19 cellular contexts compared by ENCODE assay signal in the genomic region with DNA sequence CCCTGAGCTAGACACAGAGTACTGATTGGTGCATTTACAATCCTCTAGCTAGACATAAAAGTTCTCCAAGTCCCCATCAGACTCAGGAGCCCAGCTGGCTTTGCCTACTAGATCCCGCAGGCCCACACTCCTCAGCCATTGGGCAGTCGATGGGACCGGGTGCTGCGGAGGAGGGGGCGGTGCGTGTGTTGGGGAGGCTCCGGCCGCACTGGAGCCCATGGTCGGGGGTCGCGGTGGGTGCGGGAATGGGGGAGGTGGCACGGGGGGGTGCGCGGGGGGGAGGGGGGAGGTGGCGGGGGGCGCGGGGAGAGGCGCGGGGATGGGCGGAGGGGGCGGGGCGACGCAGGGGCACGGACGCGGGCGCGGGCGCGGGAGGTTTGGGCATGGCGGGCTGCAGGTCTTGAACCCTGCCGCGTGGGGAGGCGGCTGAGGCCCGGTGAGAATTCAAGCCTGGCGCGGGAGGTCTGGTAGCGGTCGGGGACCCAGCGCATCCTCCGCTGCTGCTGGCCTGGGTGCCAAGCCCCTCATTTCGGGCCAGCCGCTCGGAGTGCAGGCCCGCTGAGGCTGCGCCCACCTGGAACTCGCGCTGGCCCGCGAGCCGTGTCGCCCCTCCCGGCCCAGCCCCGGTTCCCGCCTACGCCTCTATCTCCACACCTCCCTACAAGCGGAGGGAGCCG.
DNase-seq lines count a peak whose midpoint lies in the region; ATAC-seq and TF ChIP-seq lines count a peak whose summit lies in the region.
"Had no signal": no experiment of that assay in that cellular context is flagged by ENCODE, and none has a peak within 500 bp of the region (broad histone marks: within the 10 kb centered on the region; RNA-seq: fewer than 3 reads in every experiment).

No MANE protein-coding gene starts in this region.

- H3K9me3 ChIP-seq in SK-N-SH (no peaks in the 10 kb centered on the region), neuronal stem cell (replicated peaks in 1 of 2; ENCODE audit: control insufficient read depth in 2 of 2, insufficient read depth in 1 of 2, low read depth in 1 of 2, low read length in 2 of 2) (no peaks in the 10 kb centered on the region), upper lobe of right lung (no peaks in the 10 kb centered on the region)
- H3K9me3 ChIP-seq: A549 had no signal

- no peak overlapping the region for H4K91ac ChIP-seq in neuronal stem cell (ENCODE audit: low read depth, low read length, poor library complexity)

- no peak overlapping the region for H2BK120ac ChIP-seq in neuronal stem cell (ENCODE audit: low read depth, low read length)

- H3K4me2 ChIP-seq in SK-N-SH (no peak overlapping the region), neuronal stem cell (ENCODE audit: insufficient read depth, low read length, poor library complexity, severe bottlenecking) (no peak overlapping the region)
- H3K4me2 ChIP-seq: A549 had no signal

- peaks cover 8 to 32% (median 22%) of the 10 kb centered on the region in 7 donors for H3K9me3 Mint-ChIP-seq in CD14-positive monocyte

- no peaks in the 10 kb centered on the region for H3K79me1 ChIP-seq in neuronal stem cell (ENCODE audit: low read depth, low read length)

- no peaks in the 10 kb centered on the region for H3K4me1 Mint-ChIP-seq in CD14-positive monocyte
- H3K4me1 Mint-ChIP-seq: CD4-positive, alpha-beta memory T cell; H9 had no signal

- H3K9ac ChIP-seq in SK-N-SH (no peak overlapping the region), neuronal stem cell (ENCODE audit: low read depth, low read length, poor library complexity) (no peak overlapping the region)

- H3K36me3 ChIP-seq in SK-N-SH (replicated peaks in 1 of 2; ENCODE audit: control insufficient read depth in 1 of 2, insufficient read depth in 2 of 2, low read length in 1 of 2) = no peaks in the 10 kb centered on the region
- H3K36me3 ChIP-seq in neuronal stem cell (replicated peaks in 1 of 2; ENCODE audit: control insufficient read depth in 2 of 2, insufficient read depth in 2 of 2, low read length in 2 of 2) = no peaks in the 10 kb centered on the region
- no peaks in the 10 kb centered on the region for H3K36me3 ChIP-seq in upper lobe of right lung

- H3K27ac Mint-ChIP-seq in CD14-positive monocyte = no peak overlapping the region
- H3K27ac Mint-ChIP-seq: CD4-positive, alpha-beta memory T cell; H9; IgD-negative memory B cell had no signal

- H3K9me2 ChIP-seq in SK-N-SH = no peaks in the 10 kb centered on the region

- no peaks in the 10 kb centered on the region for H3K79me2 ChIP-seq in SK-N-SH (ENCODE audit: insufficient read depth)

- H3K14ac ChIP-seq in neuronal stem cell (ENCODE audit: low read length) = no peak overlapping the region

- no peaks in the 10 kb centered on the region for H3F3A ChIP-seq in SK-N-SH (replicated peaks; ENCODE audit: insufficient read depth)

- H3K4me3 Mint-ChIP-seq in CD14-positive monocyte = no peak overlapping the region
- H3K4me3 Mint-ChIP-seq: CD4-positive, alpha-beta memory T cell; H9; IgD-negative memory B cell had no signal

- WGBS in SK-N-SH (ENCODE audit: low lambda C conversion rate) = 87% methylated on average over 41 of the region's 59 CpGs
- WGBS in neuronal stem cell (ENCODE audit: extremely low coverage in 2 of 2, insufficient read length in 2 of 2, insufficient replicate concordance in 1 of 2), 2 donors = no CpG with 5 or more reads among the region's 59 CpGs

- H2BK12ac ChIP-seq in neuronal stem cell (ENCODE audit: low read length) = no peak overlapping the region

- no peaks in the 10 kb centered on the region; a peak in 1 of 4 replicates for H3K4me1 ChIP-seq in SK-N-SH (ENCODE audit: control insufficient read depth in 1 of 2, insufficient read depth in 2 of 2, low read depth in 1 of 2, low read length in 1 of 2)
- no peaks in the 10 kb centered on the region for H3K4me1 ChIP-seq in neuronal stem cell (ENCODE audit: control insufficient read depth in 2 of 2, insufficient read depth in 1 of 2, low read depth in 1 of 2, low read length in 2 of 2)
- H3K4me1 ChIP-seq in upper lobe of right lung = no peaks in the 10 kb centered on the region
- H3K4me1 ChIP-seq: A549 had no signal

- ATAC-seq in SK-N-SH treated with all-trans-retinoic acid at 6 μM for 48 hours (no peak), upper lobe of right lung (peak; percentile 22), GM18502 (IDR thresholded peaks at IDR 0.05; ENCODE audit: poor library complexity, unreplicated experiment) (no peak)
- ATAC-seq: A549, HepG2 had no signal

- no peak for TF ChIP-seq RAD21 in SK-N-SH (IDR thresholded peaks at IDR 0.05; ENCODE audit: low read length)

- intact Hi-C loops in CD14-positive monocyte (cut with micrococcal nuclease) (no loop called here), upper lobe of right lung (cut with DNase I) (no loop called here)

- H3K4me3 ChIP-seq in SK-N-SH (ENCODE audit: low read depth in 2 of 2, low read length in 1 of 2) (no peak overlapping the region), neuronal stem cell (ENCODE audit: low read length in 2 of 2) (no peak overlapping the region), upper lobe of right lung (no peak overlapping the region)
- H3K4me3 ChIP-seq: A549 had no signal

- TF ChIP-seq CTCF in SK-N-SH (IDR thresholded peaks at IDR 0.05) (no peak), CD14-positive monocyte (IDR thresholded peaks at IDR 0.05) (no peak), upper lobe of right lung (IDR thresholded peaks at IDR 0.05) (no peak)

- CTCF ChIA-PET in SK-N-SH (lab: Yijun Ruan, JAX) = no interaction called here

- H2BK5ac ChIP-seq in neuronal stem cell (ENCODE audit: low read length) = no peak overlapping the region

- POLR2A ChIA-PET in SK-N-SH (lab: Yijun Ruan, JAX) = no interaction called here

- H3K18ac ChIP-seq in neuronal stem cell (ENCODE audit: low read length) = peak overlapping the region; percentile 48

- no peak overlapping the region for H2BK15ac ChIP-seq in neuronal stem cell (ENCODE audit: low read length)

- no peak overlapping the region for H4K8ac ChIP-seq in neuronal stem cell (ENCODE audit: low read depth, low read length)

- H3K23ac ChIP-seq in neuronal stem cell (ENCODE audit: low read depth, low read length, poor library complexity) = peak overlapping the region; percentile 55

- no peaks in the 10 kb centered on the region for H3K27me3 ChIP-seq in SK-N-SH (ENCODE audit: insufficient read depth)
- no peaks in the 10 kb centered on the region for H3K27me3 ChIP-seq in neuronal stem cell (ENCODE audit: control insufficient read depth in 3 of 3, insufficient read depth in 3 of 3, low read depth in 1 of 3, low read length in 3 of 3)
- H3K27me3 ChIP-seq in upper lobe of right lung = no peaks in the 10 kb centered on the region

- H3K27ac ChIP-seq in SK-N-SH (ENCODE audit: low read depth in 2 of 2, low read length in 1 of 2) (no peak overlapping the region), neuronal stem cell (replicated peaks; ENCODE audit: low read length) (no peak overlapping the region), upper lobe of right lung (no peak overlapping the region)
- H3K27ac ChIP-seq: 22Rv1, A549, C4-2B had no signal

- H3K4ac ChIP-seq in neuronal stem cell (ENCODE audit: low read length) = no peak overlapping the region

- no peaks in the 10 kb centered on the region for H3K36me3 Mint-ChIP-seq in CD14-positive monocyte
- H3K36me3 Mint-ChIP-seq: IgD-negative memory B cell had no signal

- H2AFZ ChIP-seq in SK-N-SH (ENCODE audit: low read depth) (no peak overlapping the region), neuronal stem cell (ENCODE audit: low read length) (no peak overlapping the region)

- DNase-seq in SK-N-SH (peak; percentile 10), CD14-positive monocyte (ENCODE audit: low spot score) (peak; percentile 34), neuronal stem cell (ENCODE audit: low spot score) (no peak), upper lobe of right lung (no peak), Kasumi-1 (lab: John Stamatoyannopoulos, UW) (no peak)
- DNase-seq: AML-193, DMS153, DMS79, GDM1, GOT3, H9 had no signal

- H4K20me1 ChIP-seq in SK-N-SH (ENCODE audit: insufficient read depth) = no peaks in the 10 kb centered on the region

- no peak for TF ChIP-seq EP300 in SK-N-SH (IDR thresholded peaks at IDR 0.05; ENCODE audit: borderline replicate concordance in 1 of 2, low read depth in 1 of 2, low read length in 1 of 2)

- H3K27me3 Mint-ChIP-seq in CD14-positive monocyte (ENCODE audit: low read depth in 3 of 3) = no peaks in the 10 kb centered on the region
- H3K27me3 Mint-ChIP-seq: CD4-positive, alpha-beta memory T cell; IgD-negative memory B cell had no signal

- H2AK5ac ChIP-seq in neuronal stem cell (ENCODE audit: low read depth, low read length) = no peak overlapping the region

TF ChIP-seq in SK-N-SH, 30 proteins besides CTCF, POLR2A, EP300 and RAD21 (continues in another document):
- TF ChIP-seq RCOR1 (IDR thresholded peaks at IDR 0.05; ENCODE audit: low read length) (no peak), EZH2phosphoT487 (IDR thresholded peaks at IDR 0.05; ENCODE audit: borderline replicate concordance, low read depth) (no peak), IRF3 (IDR thresholded peaks at IDR 0.05; ENCODE audit: low read depth, low read length) (no peak), TEAD4 (IDR thresholded peaks at IDR 0.05; ENCODE audit: borderline replicate concordance, insufficient read depth) (no peak), POLR2AphosphoS5 (IDR thresholded peaks at IDR 0.05; ENCODE audit: low read depth, low read length) (no peak)

TF ChIP-seq in SK-N-SH treated with all-trans-retinoic acid at 6 μM for 48 hours, 23 proteins besides CTCF, POLR2A, EP300 and RAD21 (continues in another document):
- TF ChIP-seq TSHZ2 (CRISPR knock-in tag; IDR thresholded peaks at IDR 0.05) (no peak), ZNF565 (CRISPR knock-in tag; conservative IDR thresholded peaks at IDR 0.05; ENCODE audit: low read depth) (no peak), ESRRG (CRISPR knock-in tag; IDR thresholded peaks at IDR 0.05) (no peak)

Comparison
In these comparisons a context has a peak if more than half of its experiments do, and no peak if none do; other contexts are left out.
1. DNase-seq: peak in SK-N-SH (single experiment) and CD14-positive monocyte (single experiment); none in neuronal stem cell (single experiment), upper lobe of right lung (single experiment) and Kasumi-1 (0 of 2).